11 cellular contexts compared by ENCODE assay signal in genomic region chr2:88811238-88811637, GRCh38.
DNase-seq lines count a peak whose midpoint lies in the region.
"Had no signal": no experiment of that assay in that cellular context is flagged by ENCODE, and none has a peak within 500 bp of the region (broad histone marks: within the 10 kb centered on the region; RNA-seq: fewer than 3 reads in every experiment).

No MANE protein-coding gene starts in this region.

- peak; percentile 44 for DNase-seq in NCI-H82 (lab: John Stamatoyannopoulos, UW)
- no peak for DNase-seq in NCI-H82 treated with DMSO at 0.1 percent for 48 hours (lab: John Stamatoyannopoulos, UW; ENCODE audit: unreplicated experiment)
- DNase-seq in foreskin melanocyte = peak; percentile 3
- peak; percentile 46 to 78 for DNase-seq in lung microvascular endothelial cell (ENCODE audit: low read depth in 2 of 2)
- DNase-seq in NCI-H1092 treated with DMSO at 0.1 percent for 48 hours (lab: John Stamatoyannopoulos, UW) = no peak
- no peak for DNase-seq in NCI-H510A (lab: John Stamatoyannopoulos, UW)
- DNase-seq in germinal center (ENCODE audit: low spot score) = no peak
- DNase-seq: Caco-2; CD8-positive, alpha-beta memory T cell; HCEC 1CT; HFFc6 had no signal

Comparison
In these comparisons a context has a peak if more than half of its experiments do, and no peak if none do; other contexts are left out.
1. DNase-seq: peak in NCI-H82 (single experiment), foreskin melanocyte (single experiment) and lung microvascular endothelial cell (2 of 2); none in NCI-H82 treated with DMSO at 0.1 percent for 48 hours (single experiment), NCI-H1092 treated with DMSO at 0.1 percent for 48 hours (single experiment), NCI-H510A (single experiment) and germinal center (single experiment).